1 cellular context compared by ENCODE assay signal in genomic region chr6:122394016-122394415, GRCh38.
TF ChIP-seq lines count a peak whose summit lies in the region.

No MANE protein-coding gene starts in this region.

TF ChIP-seq in K562, 482 proteins besides CTCF, POLR2A, EP300 and RAD21:
- TF ChIP-seq PREB (CRISPR knock-in tag; IDR thresholded peaks at IDR 0.05), result no peak
- no peak for TF ChIP-seq SMAD2 (IDR thresholded peaks at IDR 0.05; ENCODE audit: low read depth, low read length)
- TF ChIP-seq JUN (IDR thresholded peaks at IDR 0.05; ENCODE audit: borderline replicate concordance, low read depth, low read length), result no peak
- TF ChIP-seq JUN (CRISPR knock-in tag; IDR thresholded peaks at IDR 0.05; ENCODE audit: borderline replicate concordance), result no peak
- no peak for TF ChIP-seq THRB (CRISPR knock-in tag; conservative IDR thresholded peaks at IDR 0.05)
- no peak for TF ChIP-seq ATF6 (CRISPR knock-in tag; IDR thresholded peaks at IDR 0.05)
- TF ChIP-seq MYBL2 (IDR thresholded peaks at IDR 0.05; ENCODE audit: low read depth), result no peak
- TF ChIP-seq MYBL2 (CRISPR knock-in tag; IDR thresholded peaks at IDR 0.05; ENCODE audit: borderline replicate concordance), result no peak
- no peak for TF ChIP-seq MTA1 (IDR thresholded peaks at IDR 0.05; ENCODE audit: borderline replicate concordance)
- TF ChIP-seq SREBF1 (IDR thresholded peaks at IDR 0.05; ENCODE audit: borderline replicate concordance, low read depth, low read length), result no peak
- no peak for TF ChIP-seq PATZ1 (CRISPR knock-in tag; IDR thresholded peaks at IDR 0.05; ENCODE audit: borderline replicate concordance)
- TF ChIP-seq ETS2 (tag; IDR thresholded peaks at IDR 0.05; ENCODE audit: borderline replicate concordance, poor library complexity, severe bottlenecking), result no peak
- no peak for TF ChIP-seq BHLHE40 (IDR thresholded peaks at IDR 0.05; ENCODE audit: low read length)
- TF ChIP-seq IRF9 (tag; IDR thresholded peaks at IDR 0.05), result no peak
- TF ChIP-seq ZNF280B (CRISPR knock-in tag; IDR thresholded peaks at IDR 0.05), result no peak
- no peak for TF ChIP-seq PTRF (tag; IDR thresholded peaks at IDR 0.05)
- TF ChIP-seq RREB1 (CRISPR knock-in tag; IDR thresholded peaks at IDR 0.05), result no peak
- TF ChIP-seq E2F8 (IDR thresholded peaks at IDR 0.05; ENCODE audit: low read depth, partially characterized antibody), result no peak
- no peak for TF ChIP-seq ZC3H8 (IDR thresholded peaks at IDR 0.05)
- TF ChIP-seq ZNF449 (CRISPR knock-in tag; IDR thresholded peaks at IDR 0.05), result no peak
- TF ChIP-seq HIVEP1 (CRISPR knock-in tag; IDR thresholded peaks at IDR 0.05), result no peak
TF ChIP-seq in K562: peak in this region for 0.
